In the genomic region with DNA sequence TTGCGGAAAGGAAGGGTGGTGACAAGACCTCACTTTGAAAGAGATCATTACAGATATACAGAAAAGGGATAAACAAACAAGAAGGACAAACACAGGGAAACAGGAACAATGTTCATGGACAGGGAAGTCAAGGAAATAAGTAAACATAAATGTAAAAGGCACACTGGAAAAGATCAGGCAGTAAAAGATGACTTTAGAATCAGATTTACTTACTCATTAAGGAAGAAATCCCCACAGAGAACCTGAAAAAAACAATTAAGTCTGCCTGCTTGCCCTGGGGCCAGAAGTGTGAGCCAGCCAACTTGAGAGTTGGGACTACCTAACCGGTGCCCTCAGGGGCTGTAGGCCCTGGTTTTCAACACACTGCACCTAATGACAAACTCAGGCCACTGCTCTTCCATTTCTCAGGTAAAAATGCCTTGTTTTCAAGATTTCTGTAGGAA, we compare ENCODE assay signal across 10 cellular contexts. TPM values are rescaled to one million over a fixed set of nuclear protein-coding genes. Genes with fewer than 3 reads are reported as not detected.
A peak's percentile ranks its signal among the peaks of the same experiment; 100 is the strongest.
DNase-seq lines count a peak whose midpoint lies in the region; ATAC-seq and TF ChIP-seq lines count a peak whose summit lies in the region.
"Had no signal": no experiment of that assay in that cellular context is flagged by ENCODE, and none has a peak within 500 bp of the region (broad histone marks: within the 10 kb centered on the region; RNA-seq: fewer than 3 reads in every experiment).

No MANE protein-coding gene starts in this region.

- POLR2A ChIA-PET in SK-N-SH (lab: Yijun Ruan, JAX), result no interaction called here
- POLR2A ChIA-PET in OCI-LY7 (lab: Charles Lee), result no interaction called here

- TF ChIP-seq CTCF in SK-N-SH (IDR thresholded peaks at IDR 0.05) (no peak), OCI-LY7 (conservative IDR thresholded peaks at IDR 0.05; ENCODE audit: low read length) (no peak)

- no TSS peak for BruUV-seq in OCI-LY7 (replicated peaks; lab: Mats Ljungman, UMichigan)

- H3K9me2 ChIP-seq in SK-N-SH, result no peaks in the 10 kb centered on the region
- no peaks in the 10 kb centered on the region for H3K9me2 ChIP-seq in OCI-LY7 (ENCODE audit: insufficient read depth, low read length)

- no peaks in the 10 kb centered on the region for H3K9me3 ChIP-seq in SK-N-SH
- no peaks in the 10 kb centered on the region for H3K9me3 ChIP-seq in OCI-LY7 (ENCODE audit: low read length)
- H3K9me3 ChIP-seq in endocrine pancreas (ENCODE audit: control insufficient read depth, low read length), result no peaks in the 10 kb centered on the region

- WGBS in SK-N-SH (ENCODE audit: low lambda C conversion rate), result 64% methylated on average over 2 of the region's 2 CpGs

- peaks cover 14 to 20% of the 10 kb centered on the region in 2 experiments; a peak in 3 of 4 replicates for H3K4me1 ChIP-seq in SK-N-SH (ENCODE audit: control insufficient read depth in 1 of 2, insufficient read depth in 2 of 2, low read depth in 1 of 2, low read length in 1 of 2)
- H3K4me1 ChIP-seq in OCI-LY7 (ENCODE audit: insufficient read depth, low read length, poor library complexity, severe bottlenecking), result peaks cover 28% of the 10 kb centered on the region
- H3K4me1 ChIP-seq in endocrine pancreas (ENCODE audit: control insufficient read depth, insufficient read depth, low read length), result peaks cover 6% of the 10 kb centered on the region

- no peaks in the 10 kb centered on the region for H4K20me1 ChIP-seq in SK-N-SH (ENCODE audit: insufficient read depth)
- peaks cover 16% of the 10 kb centered on the region for H4K20me1 ChIP-seq in OCI-LY7 (ENCODE audit: insufficient read depth, low read length)

- H3K27ac ChIP-seq in SK-N-SH (ENCODE audit: low read depth in 2 of 2, low read length in 1 of 2), result no peak overlapping the region
- H3K27ac ChIP-seq in OCI-LY7 (ENCODE audit: low read depth, low read length, poor library complexity, severe bottlenecking), result no peak overlapping the region

- no peak for ATAC-seq in SK-N-SH treated with all-trans-retinoic acid at 6 μM for 48 hours
- no peak for ATAC-seq in sciatic nerve
- no peak for ATAC-seq in HG02759 (IDR thresholded peaks at IDR 0.05; ENCODE audit: unreplicated experiment)

- DNase-seq in SK-N-SH, result no peak
- peak; percentile 5 for DNase-seq in OCI-LY7 (ENCODE audit: low spot score)
- DNase-seq in sciatic nerve (ENCODE audit: low spot score), result peak; percentile 14
- DNase-seq in NCI-H510A (lab: John Stamatoyannopoulos, UW), result no peak
- no peak for DNase-seq in nucleus accumbens (lab: John Stamatoyannopoulos, UW)
- DNase-seq: activated CD4-positive, alpha-beta T cell treated with anti-CD3 and anti-CD28 coated beads for 4 hours had no signal

- CTCF ChIA-PET in SK-N-SH (lab: Yijun Ruan, JAX) (no interaction called here), OCI-LY7 (lab: Charles Lee; ENCODE audit: unreplicated experiment) (no interaction called here)

- H3F3A ChIP-seq in SK-N-SH (replicated peaks; ENCODE audit: insufficient read depth), result peaks cover 11% of the 10 kb centered on the region

- H3K4me2 ChIP-seq in SK-N-SH (peak overlapping the region; percentile 95), OCI-LY7 (ENCODE audit: low read length) (peak overlapping the region; percentile 92)

- no peak for TF ChIP-seq RAD21 in SK-N-SH (IDR thresholded peaks at IDR 0.05; ENCODE audit: low read length)

- intact Hi-C loops in OCI-LY7 (cut with micrococcal nuclease; ENCODE audit: unreplicated experiment) (loop anchor here (5.0 to 10.0 kb wide), 2 partner anchors 256 to 634 kb away; a partner anchor contains a TSS), sciatic nerve (cut with DNase I) (loop anchor here (10.0 kb wide), 1 partner anchor 184 kb away; no protein-coding TSS in a partner anchor)

- H3K79me2 ChIP-seq in SK-N-SH (ENCODE audit: insufficient read depth) (peaks cover 57% of the 10 kb centered on the region), OCI-LY7 (ENCODE audit: insufficient read depth, low read depth, low read length) (peaks cover 16% of the 10 kb centered on the region; the same call in 1 of the 2 replicates)

- H3K36me3 ChIP-seq in SK-N-SH (replicated peaks in 1 of 2; ENCODE audit: control insufficient read depth in 1 of 2, insufficient read depth in 2 of 2, low read length in 1 of 2) (peaks cover 0 to 3% of the 10 kb centered on the region in 2 experiments), OCI-LY7 (ENCODE audit: insufficient read depth, low read length) (peaks cover 13% of the 10 kb centered on the region), endocrine pancreas (ENCODE audit: control insufficient read depth, insufficient read depth, low read length) (no peaks in the 10 kb centered on the region)

- H3K4me3 ChIP-seq in SK-N-SH (ENCODE audit: low read depth in 2 of 2, low read length in 1 of 2), result peak overlapping the region; percentile 91 to 95; a peak in 3 of 4 replicates
- peak overlapping the region; percentile 86 for H3K4me3 ChIP-seq in OCI-LY7 (ENCODE audit: low read depth, low read length, poor library complexity, severe bottlenecking)
- H3K4me3 ChIP-seq in endocrine pancreas (ENCODE audit: control insufficient read depth, insufficient read depth, low read length), result peak overlapping the region; percentile 85

- H2AFZ ChIP-seq in SK-N-SH (ENCODE audit: low read depth) (no peak overlapping the region), OCI-LY7 (ENCODE audit: low read length) (no peak overlapping the region)

- no peaks in the 10 kb centered on the region for H3K27me3 ChIP-seq in SK-N-SH (ENCODE audit: insufficient read depth)
- no peaks in the 10 kb centered on the region for H3K27me3 ChIP-seq in endocrine pancreas (ENCODE audit: control insufficient read depth, insufficient read depth, low read length)

- TF ChIP-seq EP300 in SK-N-SH (IDR thresholded peaks at IDR 0.05; ENCODE audit: borderline replicate concordance in 1 of 2, low read depth in 1 of 2, low read length in 1 of 2), result no peak

- H3K9ac ChIP-seq in SK-N-SH, result no peak overlapping the region
- H3K9ac ChIP-seq in endocrine pancreas (ENCODE audit: control insufficient read depth, insufficient read depth, low read length), result no peak overlapping the region

TF ChIP-seq in SK-N-SH, 30 proteins besides CTCF, POLR2A, EP300 and RAD21 (continues in another document):
- TF ChIP-seq FOXM1 (IDR thresholded peaks at IDR 0.05; ENCODE audit: low read depth) (no peak), MEF2A (IDR thresholded peaks at IDR 0.05; ENCODE audit: borderline replicate concordance, low read depth) (no peak), TAF1 (IDR thresholded peaks at IDR 0.05; ENCODE audit: borderline replicate concordance, low read depth, low read length) (no peak), RCOR1 (IDR thresholded peaks at IDR 0.05; ENCODE audit: low read length) (no peak)
- TF ChIP-seq, protein P1, sequence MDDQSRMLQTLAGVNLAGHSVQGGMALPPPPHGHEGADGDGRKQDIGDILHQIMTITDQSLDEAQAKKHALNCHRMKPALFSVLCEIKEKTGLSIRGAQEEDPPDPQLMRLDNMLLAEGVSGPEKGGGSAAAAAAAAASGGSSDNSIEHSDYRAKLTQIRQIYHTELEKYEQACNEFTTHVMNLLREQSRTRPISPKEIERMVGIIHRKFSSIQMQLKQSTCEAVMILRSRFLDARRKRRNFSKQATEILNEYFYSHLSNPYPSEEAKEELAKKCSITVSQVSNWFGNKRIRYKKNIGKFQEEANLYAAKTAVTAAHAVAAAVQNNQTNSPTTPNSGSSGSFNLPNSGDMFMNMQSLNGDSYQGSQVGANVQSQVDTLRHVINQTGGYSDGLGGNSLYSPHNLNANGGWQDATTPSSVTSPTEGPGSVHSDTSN (IDR thresholded peaks at IDR 0.05), result no peak

TF ChIP-seq in SK-N-SH treated with all-trans-retinoic acid at 6 μM for 48 hours, 23 proteins besides CTCF, POLR2A, EP300 and RAD21 (continues in another document):
- TF ChIP-seq BACH2 (CRISPR knock-in tag; IDR thresholded peaks at IDR 0.05; ENCODE audit: borderline replicate concordance) (no peak), ZNF565 (CRISPR knock-in tag; conservative IDR thresholded peaks at IDR 0.05; ENCODE audit: low read depth) (no peak), SNAI2 (CRISPR knock-in tag; IDR thresholded peaks at IDR 0.05) (no peak), PPARA (CRISPR knock-in tag; IDR thresholded peaks at IDR 0.05; ENCODE audit: borderline replicate concordance) (no peak), ARNTL (CRISPR knock-in tag; IDR thresholded peaks at IDR 0.05; ENCODE audit: borderline replicate concordance, low read depth) (no peak), ISL1 (CRISPR knock-in tag; IDR thresholded peaks at IDR 0.05) (no peak)
- TF ChIP-seq, protein P2, sequence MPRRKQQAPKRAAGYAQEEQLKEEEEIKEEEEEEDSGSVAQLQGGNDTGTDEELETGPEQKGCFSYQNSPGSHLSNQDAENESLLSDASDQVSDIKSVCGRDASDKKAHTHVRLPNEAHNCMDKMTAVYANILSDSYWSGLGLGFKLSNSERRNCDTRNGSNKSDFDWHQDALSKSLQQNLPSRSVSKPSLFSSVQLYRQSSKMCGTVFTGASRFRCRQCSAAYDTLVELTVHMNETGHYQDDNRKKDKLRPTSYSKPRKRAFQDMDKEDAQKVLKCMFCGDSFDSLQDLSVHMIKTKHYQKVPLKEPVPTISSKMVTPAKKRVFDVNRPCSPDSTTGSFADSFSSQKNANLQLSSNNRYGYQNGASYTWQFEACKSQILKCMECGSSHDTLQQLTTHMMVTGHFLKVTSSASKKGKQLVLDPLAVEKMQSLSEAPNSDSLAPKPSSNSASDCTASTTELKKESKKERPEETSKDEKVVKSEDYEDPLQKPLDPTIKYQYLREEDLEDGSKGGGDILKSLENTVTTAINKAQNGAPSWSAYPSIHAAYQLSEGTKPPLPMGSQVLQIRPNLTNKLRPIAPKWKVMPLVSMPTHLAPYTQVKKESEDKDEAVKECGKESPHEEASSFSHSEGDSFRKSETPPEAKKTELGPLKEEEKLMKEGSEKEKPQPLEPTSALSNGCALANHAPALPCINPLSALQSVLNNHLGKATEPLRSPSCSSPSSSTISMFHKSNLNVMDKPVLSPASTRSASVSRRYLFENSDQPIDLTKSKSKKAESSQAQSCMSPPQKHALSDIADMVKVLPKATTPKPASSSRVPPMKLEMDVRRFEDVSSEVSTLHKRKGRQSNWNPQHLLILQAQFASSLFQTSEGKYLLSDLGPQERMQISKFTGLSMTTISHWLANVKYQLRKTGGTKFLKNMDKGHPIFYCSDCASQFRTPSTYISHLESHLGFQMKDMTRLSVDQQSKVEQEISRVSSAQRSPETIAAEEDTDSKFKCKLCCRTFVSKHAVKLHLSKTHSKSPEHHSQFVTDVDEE (CRISPR knock-in tag; IDR thresholded peaks at IDR 0.05), result no peak

RNA-seq across cellular contexts. Expression of a gene that starts 1.7 kb away (rescaled TPM):
- polyA plus RNA-seq in SK-N-SH (2012; rRNA removed), result 107 and 115 TPM in 2 replicates
- polyA plus RNA-seq in SK-N-SH (2012; cell fraction: cytosol; rRNA removed), result 123 and 130 TPM in 2 replicates
- polyA plus RNA-seq in SK-N-SH (2012; cell fraction: nucleus; rRNA removed), result 81.8 and 94.1 TPM in 2 replicates
- total RNA-seq in OCI-LY7 (2014; rRNA removed; shearing (Covaris generic)), result 27.7 and 29.0 TPM in 2 replicates
- 24.3 and 28.0 TPM in 2 replicates for total RNA-seq in OCI-LY7 (2022)
- 47.3 TPM for total RNA-seq in sciatic nerve

RNA-seq across cellular contexts. Expression of a gene that starts 41.8 kb away (rescaled TPM):
- polyA plus RNA-seq in SK-N-SH (2012; rRNA removed), result 0.07 and 0.08 TPM in 2 replicates
- 0.05 TPM in 1 of 2 replicates, not detected in the other for polyA plus RNA-seq in SK-N-SH (2012; cell fraction: cytosol; rRNA removed)
- polyA plus RNA-seq in SK-N-SH (2012; cell fraction: nucleus; rRNA removed), result not detected in 2 replicates
- total RNA-seq in OCI-LY7 (2014; rRNA removed; shearing (Covaris generic)), result not detected in 2 replicates
- total RNA-seq in OCI-LY7 (2022) (not detected in 2 replicates), sciatic nerve (6.7 TPM)
- total RNA-seq: NCI-H460 had no signal

Comparison
In these comparisons a context has a peak if more than half of its experiments do, and no peak if none do; other contexts are left out.
1. DNase-seq: peak in OCI-LY7 (single experiment) and sciatic nerve (single experiment); none in SK-N-SH (single experiment), NCI-H510A (single experiment) and nucleus accumbens (0 of 56).
2. Peak in every context shown above with its lines, with median percentiles within 50 percentile points of each other: H3K4me3 ChIP-seq.